ENCODE assay signal across 8 cellular contexts in genomic region chrX:102067966-102068723, GRCh38. TPM values are rescaled to one million over a fixed set of nuclear protein-coding genes. Genes with fewer than 3 reads are reported as not detected.
DNase-seq lines count a peak whose midpoint lies in the region; ATAC-seq, FAIRE-seq and TF ChIP-seq lines count a peak whose summit lies in the region.

No MANE protein-coding gene starts in this region.

- TF ChIP-seq POLR2A in HepG2 (IDR thresholded peaks at IDR 0.05; ENCODE audit: insufficient read depth in 1 of 2, low read depth in 2 of 2, low read length in 2 of 2): no peak

- H3K4me1 ChIP-seq in Karpas-422 (ENCODE audit: low read length): no peaks in the 10 kb centered on the region
- H3K4me1 ChIP-seq in HepG2 (ENCODE audit: insufficient read depth, low read length): no peaks in the 10 kb centered on the region

- peak; percentile 52 for TF ChIP-seq CTCF in HepG2 (CRISPR knock-in tag; IDR thresholded peaks at IDR 0.05)

- CTCF ChIA-PET in HepG2 (lab: Yijun Ruan, JAX; ENCODE audit: low intra/inter-chr PET ratio, low total read pairs): interaction anchor here (1.6 kb wide), 1 partner anchor 795 kb away, joined by 4 read pairs; no protein-coding TSS in a partner anchor

- TF ChIP-seq EP300 in HepG2 (IDR thresholded peaks at IDR 0.05; ENCODE audit: low read depth in 2 of 2, low read length in 2 of 2) (no peak), HepG2 (CRISPR knock-in tag; IDR thresholded peaks at IDR 0.05; ENCODE audit: borderline replicate concordance) (no peak)

- DNase-seq in NCI-H2196 (lab: John Stamatoyannopoulos, UW; ENCODE audit: unreplicated experiment) (peak; percentile 22), NCI-H2196 treated with DMSO at 0.1 percent for 48 hours (lab: John Stamatoyannopoulos, UW; ENCODE audit: unreplicated experiment) (no peak), Karpas-422 (peak; percentile 74), amniotic epithelial cell (ENCODE audit: low read depth) (peak; percentile 9), HepG2 (ENCODE audit: low spot score) (peak; percentile 1), D341Med (ENCODE audit: low spot score) (no peak)

- POLR2A ChIA-PET in HepG2 (lab: Yijun Ruan, JAX): no interaction called here

- H4K20me1 ChIP-seq in Karpas-422 (ENCODE audit: insufficient read depth, low read depth, low read length) (no peaks in the 10 kb centered on the region), HepG2 (ENCODE audit: insufficient read depth, low read length) (no peaks in the 10 kb centered on the region)

- H3K9ac ChIP-seq in Karpas-422 (ENCODE audit: low read length): no peak overlapping the region
- no peak overlapping the region for H3K9ac ChIP-seq in HepG2 (ENCODE audit: insufficient read depth, low read depth, low read length)

- H3K79me2 ChIP-seq in Karpas-422 (ENCODE audit: low read length) (no peaks in the 10 kb centered on the region), HepG2 (ENCODE audit: insufficient read depth, low read length) (no peaks in the 10 kb centered on the region)

- H3K27me3 ChIP-seq in Karpas-422 (ENCODE audit: low read length) (no peaks in the 10 kb centered on the region), HepG2 (ENCODE audit: control insufficient read depth in 1 of 2, insufficient read depth in 2 of 2, low read length in 2 of 2) (no peaks in the 10 kb centered on the region)

- H3K9me3 ChIP-seq in Karpas-422 (ENCODE audit: low read length): no peaks in the 10 kb centered on the region; the same call in none of the 2 replicates
- no peaks in the 10 kb centered on the region; the same call in 1 of the 2 replicates for H3K9me3 ChIP-seq in HepG2 (ENCODE audit: low read length)

- intact Hi-C loops in HepG2 (cut with micrococcal nuclease; ENCODE audit: unreplicated experiment): no loop called here

- FAIRE-seq in HepG2 (lab: Jason Lieb, UNC): peak; percentile 49

- H3K4me2 ChIP-seq in Karpas-422 (ENCODE audit: low read depth, low read length, poor library complexity, severe bottlenecking) (no peak overlapping the region), HepG2 (ENCODE audit: low read depth, low read length) (no peak overlapping the region)

- no peaks in the 10 kb centered on the region for H3K9me2 ChIP-seq in Karpas-422 (replicated peaks; ENCODE audit: insufficient read depth, low read length)

- H2AFZ ChIP-seq in Karpas-422 (ENCODE audit: low read length) (no peak overlapping the region), HepG2 (ENCODE audit: low read length) (no peak overlapping the region)

- WGBS in HepG2 (ENCODE audit: low lambda C conversion rate): 26% methylated on average over 8 of the region's 8 CpGs

- H3K4me3 ChIP-seq in Karpas-422 (ENCODE audit: low read length): no peak overlapping the region
- H3K4me3 ChIP-seq in HepG2 (replicated peaks in 1 of 3; ENCODE audit: insufficient read depth in 1 of 3, low read depth in 2 of 3, low read length in 3 of 3): no peak overlapping the region

- ATAC-seq in HepG2: no peak
- no peak for ATAC-seq in GM18502 (IDR thresholded peaks at IDR 0.05; ENCODE audit: poor library complexity, unreplicated experiment)
- ATAC-seq in HG03039 (IDR thresholded peaks at IDR 0.05; ENCODE audit: unreplicated experiment): no peak

- in situ Hi-C loops in HepG2 (cut with HindIII; ENCODE audit: extremely low pct_ligation_motif_present, low pct_unique_long_range_greater_than_20kb): no loop called here

- H3K36me3 ChIP-seq in Karpas-422 (ENCODE audit: insufficient read depth, low read length): no peaks in the 10 kb centered on the region
- no peaks in the 10 kb centered on the region for H3K36me3 ChIP-seq in HepG2 (replicated peaks in 1 of 2; ENCODE audit: control insufficient read depth in 1 of 2, insufficient read depth in 2 of 2, low read length in 2 of 2)

- no peak for TF ChIP-seq RAD21 in HepG2 (CRISPR knock-in tag; IDR thresholded peaks at IDR 0.05)

- no peak overlapping the region for H3K27ac ChIP-seq in Karpas-422 (ENCODE audit: low read length)
- H3K27ac ChIP-seq in HepG2 (ENCODE audit: extremely low read length, insufficient read depth, low read length): no peak overlapping the region

- BruUV-seq in HepG2 (replicated peaks; lab: Mats Ljungman, UMichigan): no TSS peak

TF ChIP-seq in HepG2, 621 proteins besides CTCF, POLR2A, EP300 and RAD21:
- peak; percentile 5; the same call in 1 of the 2 replicates for TF ChIP-seq SMC3 (IDR thresholded peaks at IDR 0.05; ENCODE audit: low read length)
- TF ChIP-seq ZNF784 (CRISPR knock-in tag; IDR thresholded peaks at IDR 0.05; ENCODE audit: borderline replicate concordance): no peak
- TF ChIP-seq CREB1 (IDR thresholded peaks at IDR 0.05): peak; percentile 68; the same call in 1 of the 2 replicates
- no peak for TF ChIP-seq CREB1 (CRISPR knock-in tag; IDR thresholded peaks at IDR 0.05)
- peak; percentile 53 for TF ChIP-seq STAG1 (CRISPR knock-in tag; IDR thresholded peaks at IDR 0.05)
- TF ChIP-seq ATF7 (IDR thresholded peaks at IDR 0.05): peak; percentile 58; the same call in 1 of the 2 replicates
- no peak for TF ChIP-seq ATF7 (CRISPR knock-in tag; IDR thresholded peaks at IDR 0.05)
- no peak for TF ChIP-seq ZNF230 (CRISPR knock-in tag; IDR thresholded peaks at IDR 0.05)
- no peak for TF ChIP-seq ZNF749 (CRISPR knock-in tag; IDR thresholded peaks at IDR 0.05; ENCODE audit: borderline replicate concordance)

RNA-seq across cellular contexts. Expression of gene TCEAL2, which starts 57.3 kb away (rescaled TPM):
- not detected in 2 replicates for total RNA-seq in Karpas-422 (2014; rRNA removed; shearing (Covaris generic); ENCODE audit: low replicate concordance)
- not detected in 2 replicates for total RNA-seq in HepG2 (2016; rRNA removed; fragmentation: Illumina TruSeq; extraction: Trizol)
- total RNA-seq in HepG2 (2016; cell fraction: cytosol; rRNA removed; fragmentation: Illumina TruSeq; extraction: Trizol; ENCODE audit: low read depth): not detected in 2 replicates
- total RNA-seq in HepG2 (2016; cell fraction: insoluble cytoplasmic fraction; rRNA removed; fragmentation: Illumina TruSeq; extraction: Trizol): not detected in 2 replicates
- not detected in 2 replicates for total RNA-seq in HepG2 (2016; cell fraction: membrane; rRNA removed; fragmentation: Illumina TruSeq; extraction: Trizol)
- not detected in 2 replicates for total RNA-seq in HepG2 (2016; cell fraction: nucleus; rRNA removed; fragmentation: Illumina TruSeq; extraction: Trizol)
- not detected in 2 replicates for polyA plus RNA-seq in HepG2 (2011; rRNA removed)
- polyA plus RNA-seq in HepG2 (2011; cell fraction: cytosol; rRNA removed): not detected in 2 replicates
- polyA plus RNA-seq in HepG2 (2011; cell fraction: nucleus; rRNA removed): not detected in 2 replicates
- not detected in 2 replicates for polyA plus RNA-seq in HepG2 (2012)
- not detected in 2 replicates for polyA plus RNA-seq in HepG2 (2016; cell fraction: cytosol; fragmentation: Illumina TruSeq; extraction: Trizol; ENCODE audit: low read depth)
- polyA plus RNA-seq in HepG2 (2016; cell fraction: insoluble cytoplasmic fraction; fragmentation: Illumina TruSeq; extraction: Trizol; ENCODE audit: low read depth): not detected in 2 replicates
- not detected in 2 replicates for polyA plus RNA-seq in HepG2 (2016; cell fraction: membrane; fragmentation: Illumina TruSeq; extraction: Trizol; ENCODE audit: low read depth)
- polyA plus RNA-seq in HepG2 (2016; cell fraction: nucleus; fragmentation: Illumina TruSeq; extraction: Trizol; ENCODE audit: insufficient read depth, low read depth): not detected in 2 replicates
- not detected in 2 replicates for polyA minus RNA-seq in HepG2 (2011; rRNA and poly(A)+ RNA removed; ENCODE audit: low replicate concordance)
- polyA minus RNA-seq in HepG2 (2011; cell fraction: cytosol; rRNA and poly(A)+ RNA removed): not detected in 2 replicates
- not detected in 2 replicates for polyA minus RNA-seq in HepG2 (2011; cell fraction: nucleus; rRNA and poly(A)+ RNA removed)

Comparison
In these comparisons a context has a peak if more than half of its experiments do, and no peak if none do; other contexts are left out.
1. DNase-seq: peak in NCI-H2196 (single experiment), Karpas-422 (single experiment), amniotic epithelial cell (single experiment) and HepG2 (single experiment); none in NCI-H2196 treated with DMSO at 0.1 percent for 48 hours (single experiment) and D341Med (single experiment).